ENCODE assay signal across 27 cellular contexts in genomic region chr7:43890468-43890867, GRCh38.
"Had no signal": no experiment of that assay in that cellular context is flagged by ENCODE, and none has a peak within 500 bp of the region (broad histone marks: within the 10 kb centered on the region; RNA-seq: fewer than 3 reads in every experiment).

No MANE protein-coding gene starts in this region.

- H3K4me1 ChIP-seq: foreskin keratinocyte, testis, uterus had no signal

- H3K27ac Mint-ChIP-seq: activated T-helper 1 cell treated with anti-CD3 and anti-CD28 coated beads, Interleukin-12 subunit alpha, Interleukin-12 subunit beta, Interleukin-2, Interleukin-4 antibody, amounts not matched to agents 30 ng/mL and 10 ng/mL and 1 ng/mL, durations not matched to agents 14 hours and 24 hours and 36 hours; dendritic cell treated with granulocyte-macrophage colony-stimulating factor and Interleukin-4, amounts not matched to agents 40 ng/mL and 50 ng/mL, for 4 days; endodermal cell; natural killer cell treated with Interleukin-12 subunit alpha and Interleukin-12 subunit beta and Interleukin-15 and Interleukin-18, amount 100 ng/mL, for 72 hours; type B pancreatic cell had no signal

- H3K36me3 Mint-ChIP-seq: natural killer cell treated with Interleukin-12 subunit alpha and Interleukin-12 subunit beta and Interleukin-15 and Interleukin-18, amount 100 ng/mL, for 72 hours had no signal

- H3K4me3 ChIP-seq: esophagus muscularis mucosa, heart right ventricle, lung, mucosa of descending colon, skin epidermis, testis, uterus had no signal

- H3K27ac ChIP-seq: esophagus muscularis mucosa, heart right ventricle, skin epidermis, testis, uterus had no signal

- H3K36me3 ChIP-seq: uterus had no signal

- H3K9me3 Mint-ChIP-seq: activated T-helper 1 cell treated with anti-CD3 and anti-CD28 coated beads, Interleukin-12 subunit alpha, Interleukin-12 subunit beta, Interleukin-2, Interleukin-4 antibody, amounts not matched to agents 30 ng/mL and 10 ng/mL and 1 ng/mL, durations not matched to agents 14 hours and 24 hours and 36 hours; dendritic cell treated with granulocyte-macrophage colony-stimulating factor and Interleukin-4, amounts not matched to agents 40 ng/mL and 50 ng/mL, for 4 days; endodermal cell; natural killer cell treated with Interleukin-12 subunit alpha and Interleukin-12 subunit beta and Interleukin-15 and Interleukin-18, amount 100 ng/mL, for 72 hours; type B pancreatic cell had no signal

- H3K4me3 Mint-ChIP-seq: activated T-helper 1 cell treated with anti-CD3 and anti-CD28 coated beads, Interleukin-12 subunit alpha, Interleukin-12 subunit beta, Interleukin-2, Interleukin-4 antibody, amounts not matched to agents 30 ng/mL and 10 ng/mL and 1 ng/mL, durations not matched to agents 14 hours and 24 hours and 36 hours; dendritic cell treated with granulocyte-macrophage colony-stimulating factor and Interleukin-4, amounts not matched to agents 40 ng/mL and 50 ng/mL, for 4 days; endodermal cell; natural killer cell treated with Interleukin-12 subunit alpha and Interleukin-12 subunit beta and Interleukin-15 and Interleukin-18, amount 100 ng/mL, for 72 hours; type B pancreatic cell had no signal

- DNase-seq: activated CD4-positive, alpha-beta T cell treated with anti-CD3 and anti-CD28 coated beads for 4 hours; activated CD4-positive, alpha-beta T cell treated with anti-CD3 and anti-CD28 coated beads, Interleukin-2, amount 50 U/mL, for 4 hours; activated gamma-delta T cell; activated naive CD4-positive, alpha-beta T cell treated with anti-CD3 and anti-CD28 coated beads, Interleukin-2, amount 50 U/mL, for 16 hours; amygdala; central memory CD4-positive, alpha-beta T cell; endodermal cell; foreskin keratinocyte; heart right ventricle; kidney glomerular epithelial cell; mesendoderm; mucosa of descending colon; posterior cingulate gyrus; stimulated activated CD4-positive, alpha-beta T cell treated with anti-CD3 and anti-CD28 coated beads, Interleukin-12 subunit alpha, Interleukin-12 subunit beta, amount 100 ng/mL, for 4 hours; stimulated activated CD4-positive, alpha-beta T cell treated with anti-CD3 and anti-CD28 coated beads, Interleukin-4, amount 100 ng/mL, for 1 hour; stimulated activated naive CD8-positive, alpha-beta T cell treated with anti-CD3 and anti-CD28 coated beads, Interleukin-15, Interleukin-2, amounts not matched to agents 100 U/mL and 50 U/mL, for 24 hours; testis; uterus had no signal

- H3K9me3 ChIP-seq: esophagus muscularis mucosa, heart right ventricle, mucosa of descending colon, testis, uterus had no signal

- ATAC-seq: foreskin keratinocyte; left lobe of liver; mucosa of descending colon; natural killer cell treated with Interleukin-12 subunit alpha and Interleukin-12 subunit beta and Interleukin-15 and Interleukin-18, amount 100 ng/mL, for 72 hours; sciatic nerve; stimulated activated naive CD8-positive, alpha-beta T cell treated with anti-CD3 and anti-CD28 coated beads, Interleukin-15, Interleukin-2, amounts not matched to agents 100 U/mL and 50 U/mL, for 24 hours had no signal

- H3K27me3 Mint-ChIP-seq: dendritic cell treated with granulocyte-macrophage colony-stimulating factor and Interleukin-4, amounts not matched to agents 40 ng/mL and 50 ng/mL, for 4 days; type B pancreatic cell had no signal

- H3K27me3 ChIP-seq: esophagus muscularis mucosa, foreskin keratinocyte, heart right ventricle, testis, uterus had no signal
